27 cellular contexts compared by ENCODE assay signal in the genomic region with DNA sequence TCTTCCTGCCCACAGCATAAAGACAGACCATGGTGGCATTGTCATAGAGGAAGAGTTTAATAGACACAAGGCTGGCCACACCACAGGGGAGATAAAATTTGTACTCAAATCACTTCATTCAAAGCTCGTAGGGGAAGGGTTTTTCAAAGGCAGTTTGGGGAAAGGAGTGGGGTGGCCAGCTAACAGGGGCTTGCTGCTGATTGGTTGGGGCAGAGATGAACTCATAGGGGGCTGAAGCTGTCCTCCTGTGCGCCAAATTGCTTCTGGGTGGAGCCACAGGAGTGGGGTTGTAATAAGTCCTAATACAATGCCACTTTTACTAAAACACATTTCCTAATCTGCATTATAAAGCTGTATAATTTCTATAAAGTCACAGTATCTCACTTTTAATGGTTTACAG. TPM values are rescaled to one million over a fixed set of nuclear protein-coding genes. Genes with fewer than 3 reads are reported as not detected.
A peak's percentile ranks its signal among the peaks of the same experiment; 100 is the strongest.
DNase-seq lines count a peak whose midpoint lies in the region; ATAC-seq and TF ChIP-seq lines count a peak whose summit lies in the region.
"Had no signal": no experiment of that assay in that cellular context is flagged by ENCODE, and none has a peak within 500 bp of the region (broad histone marks: within the 10 kb centered on the region; RNA-seq: fewer than 3 reads in every experiment).

No MANE protein-coding gene starts in this region.

- no peak for DNase-seq in CD4-positive, CD25-positive, alpha-beta regulatory T cell
- no peak for DNase-seq in central memory CD8-positive, alpha-beta T cell (ENCODE audit: low spot score in 2 of 2)
- no peak for DNase-seq in DMS153 treated with DMSO at 0.1 percent for 48 hours (lab: John Stamatoyannopoulos, UW; ENCODE audit: unreplicated experiment)
- no peak for DNase-seq in AML-193 (lab: John Stamatoyannopoulos, UW)
- DNase-seq: Caco-2; CD8-positive, alpha-beta T cell; DMS79; EL; GDM1; KBM-7; MG63; NCI-H1105 treated with DMSO at 0.1 percent for 48 hours; NCI-H146; NCI-H1930; NCI-H2107; NCI-H446; NCI-H524 treated with DMSO at 0.1 percent for 48 hours; NCI-H82; NK-92 treated with Interleukin-12 subunit alpha and Interleukin-12 subunit beta, amount 100 ng/mL, for 24 hours; PC-9; SJCRH30 had no signal

- no peaks in the 10 kb centered on the region for H3K9me3 ChIP-seq in CD4-positive, CD25-positive, alpha-beta regulatory T cell (ENCODE audit: control insufficient read depth in 2 of 2, low read length in 2 of 2)
- H3K9me3 ChIP-seq in Loucy (ENCODE audit: insufficient read depth, low read depth, low read length), result no peaks in the 10 kb centered on the region
- H3K9me3 ChIP-seq in iPS-20b (ENCODE audit: insufficient read depth, low read depth, low read length), result no peaks in the 10 kb centered on the region
- H3K9me3 ChIP-seq: Caco-2, MG63, SJCRH30 had no signal

- H3K27me3 Mint-ChIP-seq in CD4-positive, CD25-positive, alpha-beta regulatory T cell, result no peaks in the 10 kb centered on the region
- H3K27me3 Mint-ChIP-seq in central memory CD8-positive, alpha-beta T cell, result no peaks in the 10 kb centered on the region

- H3K4me1 ChIP-seq in CD4-positive, CD25-positive, alpha-beta regulatory T cell (ENCODE audit: control insufficient read depth, insufficient read depth, low read length, poor library complexity, severe bottlenecking), result peaks cover 28% of the 10 kb centered on the region
- H3K4me1 ChIP-seq in Loucy (ENCODE audit: insufficient read depth, low read length, poor library complexity, severe bottlenecking) (peaks cover 81% of the 10 kb centered on the region), iPS-20b (ENCODE audit: insufficient read depth, low read length) (peaks cover 41% of the 10 kb centered on the region)
- H3K4me1 ChIP-seq: SJCRH30 had no signal

- H3K9me3 Mint-ChIP-seq in CD4-positive, CD25-positive, alpha-beta regulatory T cell, result no peaks in the 10 kb centered on the region
- no peaks in the 10 kb centered on the region for H3K9me3 Mint-ChIP-seq in central memory CD8-positive, alpha-beta T cell
- H3K9me3 Mint-ChIP-seq: CD8-positive, alpha-beta T cell had no signal

- H3K4me3 ChIP-seq in CD4-positive, CD25-positive, alpha-beta regulatory T cell (ENCODE audit: low read depth, low read length), result no peak overlapping the region
- H3K4me3 ChIP-seq in Loucy (ENCODE audit: low read length, poor library complexity, severe bottlenecking) (peak overlapping the region; percentile 56), iPS-20b (ENCODE audit: low read length) (0 out of 2 replicates have a peak overlapping the region, but pooled peaks have one; percentile 1)
- H3K4me3 ChIP-seq: BLaER1 treated with 17β-estradiol and CSF1 and Interleukin-3, amounts not matched to agents 10 nM and 100 nM; MG63; PC-9; SJCRH30 had no signal

- H3K4me2 ChIP-seq in Loucy (ENCODE audit: low read depth, low read length, poor library complexity, severe bottlenecking), result peak overlapping the region; percentile 61
- H3K4me2 ChIP-seq: PC-9 had no signal

- H3K36me3 ChIP-seq in CD4-positive, CD25-positive, alpha-beta regulatory T cell (ENCODE audit: control insufficient read depth, insufficient read depth, low read length), result no peaks in the 10 kb centered on the region
- H3K36me3 ChIP-seq in Loucy (ENCODE audit: insufficient read depth, low read length) (peaks cover 84% of the 10 kb centered on the region), iPS-20b (ENCODE audit: insufficient read depth, low read depth, low read length) (no peaks in the 10 kb centered on the region)
- H3K36me3 ChIP-seq: MG63 had no signal

- H3K79me2 ChIP-seq in Loucy (ENCODE audit: insufficient read depth, low read length), result peaks cover 100% of the 10 kb centered on the region

- H3K27me3 ChIP-seq in CD4-positive, CD25-positive, alpha-beta regulatory T cell (ENCODE audit: control insufficient read depth, insufficient read depth, low read length), result no peaks in the 10 kb centered on the region
- H3K27me3 ChIP-seq in Loucy (ENCODE audit: insufficient read depth, low read length, poor library complexity, severe bottlenecking) (no peaks in the 10 kb centered on the region), iPS-20b (ENCODE audit: insufficient read depth, low read length) (no peaks in the 10 kb centered on the region)
- H3K27me3 ChIP-seq: BLaER1 treated with 17β-estradiol and CSF1 and Interleukin-3, amounts not matched to agents 10 nM and 100 nM; MG63; SJCRH30 had no signal

- H3K27ac Mint-ChIP-seq in CD4-positive, CD25-positive, alpha-beta regulatory T cell, result peak overlapping the region in 2 of 3 donors; percentile 12
- peak overlapping the region; percentile 5 for H3K27ac Mint-ChIP-seq in central memory CD8-positive, alpha-beta T cell (ENCODE audit: low read depth)
- H3K27ac Mint-ChIP-seq: CD8-positive, alpha-beta T cell had no signal

- H4K20me1 ChIP-seq in Loucy (ENCODE audit: insufficient read depth, low read length, poor library complexity, severe bottlenecking), result peaks cover 99% of the 10 kb centered on the region

- no peak overlapping the region for H3K9ac ChIP-seq in Loucy (ENCODE audit: low read depth, low read length, poor library complexity, severe bottlenecking)
- no peak overlapping the region for H3K9ac ChIP-seq in iPS-20b (ENCODE audit: low read depth, low read length)

- H3K36me3 Mint-ChIP-seq in CD4-positive, CD25-positive, alpha-beta regulatory T cell, result no peaks in the 10 kb centered on the region
- H3K36me3 Mint-ChIP-seq in central memory CD8-positive, alpha-beta T cell (ENCODE audit: insufficient read depth), result peaks cover 3% of the 10 kb centered on the region

- no peak overlapping the region for H3K27ac ChIP-seq in CD4-positive, CD25-positive, alpha-beta regulatory T cell (ENCODE audit: insufficient read depth, low read length, poor library complexity, severe bottlenecking)
- no peak overlapping the region for H3K27ac ChIP-seq in iPS-20b (ENCODE audit: low read length)
- H3K27ac ChIP-seq: PC-9, SJCRH30 had no signal

- H3K9me2 ChIP-seq in Loucy (replicated peaks; ENCODE audit: low read depth, low read length), result no peaks in the 10 kb centered on the region

- no peak for TF ChIP-seq CTCF in Loucy (conservative IDR thresholded peaks at IDR 0.05; ENCODE audit: low read length)

- H3K4me1 Mint-ChIP-seq in CD4-positive, CD25-positive, alpha-beta regulatory T cell, result peaks cover 48 to 60% (median 54%) of the 10 kb centered on the region in 4 donors
- peaks cover 55% of the 10 kb centered on the region for H3K4me1 Mint-ChIP-seq in central memory CD8-positive, alpha-beta T cell

- peak overlapping the region in 1 of 4 donors; percentile 40 for H3K4me3 Mint-ChIP-seq in CD4-positive, CD25-positive, alpha-beta regulatory T cell
- no peak overlapping the region for H3K4me3 Mint-ChIP-seq in central memory CD8-positive, alpha-beta T cell
- H3K4me3 Mint-ChIP-seq: CD8-positive, alpha-beta T cell had no signal

- no peak overlapping the region for H2AFZ ChIP-seq in Loucy (ENCODE audit: low read length)
- H2AFZ ChIP-seq: PC-9 had no signal

- no peak for ATAC-seq in CD4-positive, CD25-positive, alpha-beta regulatory T cell (ENCODE audit: low read depth in 2 of 2)
- ATAC-seq in central memory CD8-positive, alpha-beta T cell (replicated peaks; ENCODE audit: extremely low read depth, poor library complexity, severe bottlenecking), result no peak
- no peak for ATAC-seq in HG02981 (IDR thresholded peaks at IDR 0.05; ENCODE audit: unreplicated experiment)
- ATAC-seq: CD8-positive, alpha-beta T cell; Right ventricle myocardium inferior; SK-N-SH treated with all-trans-retinoic acid at 6 μM for 48 hours had no signal

- peaks cover 17% of the 10 kb centered on the region; the same call in 1 of the 2 replicates for H3F3A ChIP-seq in Loucy (ENCODE audit: low read depth)

RNA-seq across cellular contexts. Expression of gene PDZD8, which starts 22.5 kb away (rescaled TPM):
- total RNA-seq in CD4-positive, CD25-positive, alpha-beta regulatory T cell, result 30.4 TPM
- polyA plus RNA-seq in CD4-positive, CD25-positive, alpha-beta regulatory T cell, result 10 to 100 TPM in 1 of 4 donors, 1 to 10 TPM in 3; 3.1 to 11.2 (median 6.1) TPM
